In the genomic region with DNA sequence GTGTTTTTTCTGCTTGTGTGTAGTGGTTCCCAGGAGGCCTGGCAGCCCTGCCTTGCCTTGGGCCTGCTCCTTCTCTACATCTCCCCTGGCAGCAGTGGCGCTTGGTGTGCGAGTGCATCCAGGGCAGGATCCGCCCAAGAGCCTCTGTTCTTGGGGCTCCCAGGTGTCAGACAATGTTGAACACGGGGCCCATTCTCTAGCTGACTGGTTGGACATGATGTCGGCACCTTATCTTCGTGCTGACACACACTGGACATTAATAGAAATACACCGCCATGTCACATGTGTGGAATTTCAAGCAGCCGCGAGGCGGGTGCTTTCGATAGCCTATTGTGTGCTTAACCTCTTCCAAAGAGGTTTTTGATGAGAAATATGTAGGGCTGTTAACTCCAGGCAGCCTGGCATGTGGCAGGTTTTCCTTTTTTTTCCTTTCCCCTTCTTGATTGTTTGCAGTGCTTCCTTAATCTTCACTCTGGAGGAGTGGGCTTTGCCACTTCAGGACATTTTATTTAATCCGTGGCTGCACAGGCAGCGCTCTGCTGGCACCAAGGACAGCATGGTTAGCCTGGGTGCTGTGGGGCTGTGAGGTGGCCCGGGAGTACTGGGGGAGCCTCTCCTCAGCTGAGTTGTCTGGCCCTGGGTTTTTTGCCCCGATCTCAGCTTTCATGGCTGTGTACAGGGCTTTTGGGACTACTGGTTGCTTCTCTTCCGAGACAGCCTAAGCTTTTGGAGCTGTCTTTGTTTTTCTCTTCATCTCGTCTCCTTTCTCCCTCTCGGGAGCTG, we compare ENCODE assay signal across 12 cellular contexts. TPM values are rescaled to one million over a fixed set of nuclear protein-coding genes. Genes with fewer than 3 reads are reported as not detected.
A peak's percentile ranks its signal among the peaks of the same experiment; 100 is the strongest.
DNase-seq lines count a peak whose midpoint lies in the region; ATAC-seq and TF ChIP-seq lines count a peak whose summit lies in the region.
"Had no signal": no experiment of that assay in that cellular context is flagged by ENCODE, and none has a peak within 500 bp of the region (broad histone marks: within the 10 kb centered on the region; RNA-seq: fewer than 3 reads in every experiment).

No MANE protein-coding gene starts in this region.

- POLR2A ChIA-PET in activated CD4-positive, alpha-beta T cell treated with anti-CD3 and anti-CD28 coated beads, Interleukin-2, amount 10 ng/mL, durations not matched to agents 7 days and 5 days (lab: Charles Lee) = no interaction called here

- H3K27me3 Mint-ChIP-seq in Calu3 (ENCODE audit: unreplicated experiment) = no peaks in the 10 kb centered on the region
- no peaks in the 10 kb centered on the region for H3K27me3 Mint-ChIP-seq in stimulated activated memory B cell treated with anti-CD40 and anti-IgM and Interleukin-4, amounts not matched to agents 10 μg/mL and 1 μg/mL and 100 μg/mL, for 72 hours
- H3K27me3 Mint-ChIP-seq in activated CD4-positive, alpha-beta T cell treated with anti-CD3 and anti-CD28 coated beads, Interleukin-2, amount 10 ng/mL, durations not matched to agents 7 days and 5 days = no peaks in the 10 kb centered on the region

- no peak overlapping the region for H3K23ac ChIP-seq in neuronal stem cell (ENCODE audit: low read depth, low read length, poor library complexity)

- H4K20me1 ChIP-seq in fibroblast of lung (ENCODE audit: control insufficient read depth, extremely low read depth, insufficient read depth, low read length) = no peaks in the 10 kb centered on the region

- H4K91ac ChIP-seq in neuronal stem cell (ENCODE audit: low read depth, low read length, poor library complexity) = no peak overlapping the region

- H3K4me3 ChIP-seq in fibroblast of lung (replicated peaks in 1 of 4; ENCODE audit: control extremely low read depth in 1 of 4, insufficient read depth in 1 of 4, low read depth in 3 of 4, low read length in 4 of 4) (no peak overlapping the region), neuronal stem cell (ENCODE audit: low read length in 2 of 2) (no peak overlapping the region)
- H3K4me3 ChIP-seq: suprapubic skin had no signal

- H3K27me3 ChIP-seq in fibroblast of lung (ENCODE audit: control insufficient read depth, insufficient read depth, low read length) (no peaks in the 10 kb centered on the region), neuronal stem cell (ENCODE audit: control insufficient read depth in 3 of 3, insufficient read depth in 3 of 3, low read depth in 1 of 3, low read length in 3 of 3) (no peaks in the 10 kb centered on the region)
- H3K27me3 ChIP-seq: suprapubic skin had no signal

- BruUV-seq in Calu3 (replicated peaks; lab: Mats Ljungman, UMichigan) = no TSS peak

- H2AK5ac ChIP-seq in neuronal stem cell (ENCODE audit: low read depth, low read length) = no peak overlapping the region

- peaks cover 9% of the 10 kb centered on the region for H3K36me3 Mint-ChIP-seq in Calu3 (ENCODE audit: insufficient read depth, unreplicated experiment)
- H3K36me3 Mint-ChIP-seq in stimulated activated memory B cell treated with anti-CD40 and anti-IgM and Interleukin-4, amounts not matched to agents 10 μg/mL and 1 μg/mL and 100 μg/mL, for 72 hours = peaks cover 17% of the 10 kb centered on the region
- no peaks in the 10 kb centered on the region for H3K36me3 Mint-ChIP-seq in activated CD4-positive, alpha-beta T cell treated with anti-CD3 and anti-CD28 coated beads, Interleukin-2, amount 10 ng/mL, durations not matched to agents 7 days and 5 days (ENCODE audit: low read depth)

- peaks cover 54% of the 10 kb centered on the region for H3K4me1 Mint-ChIP-seq in Calu3 (ENCODE audit: low read depth, unreplicated experiment)
- no peaks in the 10 kb centered on the region for H3K4me1 Mint-ChIP-seq in stimulated activated memory B cell treated with anti-CD40 and anti-IgM and Interleukin-4, amounts not matched to agents 10 μg/mL and 1 μg/mL and 100 μg/mL, for 72 hours
- H3K4me1 Mint-ChIP-seq in activated CD4-positive, alpha-beta T cell treated with anti-CD3 and anti-CD28 coated beads, Interleukin-2, amount 10 ng/mL, durations not matched to agents 7 days and 5 days = peaks cover 9% of the 10 kb centered on the region

- peak overlapping the region; percentile 12 for H3K4me3 Mint-ChIP-seq in Calu3 (ENCODE audit: low read depth, unreplicated experiment)
- H3K4me3 Mint-ChIP-seq in stimulated activated memory B cell treated with anti-CD40 and anti-IgM and Interleukin-4, amounts not matched to agents 10 μg/mL and 1 μg/mL and 100 μg/mL, for 72 hours = no peak overlapping the region
- no peak overlapping the region for H3K4me3 Mint-ChIP-seq in activated CD4-positive, alpha-beta T cell treated with anti-CD3 and anti-CD28 coated beads, Interleukin-2, amount 10 ng/mL, durations not matched to agents 7 days and 5 days
- H3K4me3 Mint-ChIP-seq: activated naive CD4-positive, alpha-beta T cell treated with anti-CD3 and anti-CD28 coated beads for 36 hours had no signal

- H3K4me2 ChIP-seq in fibroblast of lung (ENCODE audit: extremely low read depth, insufficient read depth, low read length) (peak overlapping the region; percentile 27), neuronal stem cell (ENCODE audit: insufficient read depth, low read length, poor library complexity, severe bottlenecking) (no peak overlapping the region)

- H3K9me3 Mint-ChIP-seq in Calu3 (ENCODE audit: low read depth, unreplicated experiment) = no peaks in the 10 kb centered on the region
- no peaks in the 10 kb centered on the region for H3K9me3 Mint-ChIP-seq in stimulated activated memory B cell treated with anti-CD40 and anti-IgM and Interleukin-4, amounts not matched to agents 10 μg/mL and 1 μg/mL and 100 μg/mL, for 72 hours
- H3K9me3 Mint-ChIP-seq in activated CD4-positive, alpha-beta T cell treated with anti-CD3 and anti-CD28 coated beads, Interleukin-2, amount 10 ng/mL, durations not matched to agents 7 days and 5 days = no peaks in the 10 kb centered on the region
- H3K9me3 Mint-ChIP-seq: activated naive CD4-positive, alpha-beta T cell treated with anti-CD3 and anti-CD28 coated beads for 36 hours had no signal

- intact Hi-C loops in Calu3 (cut with micrococcal nuclease; ENCODE audit: unreplicated experiment) = loop anchor here (1.0 kb wide), 1 partner anchor 67 kb away; no protein-coding TSS in a partner anchor

- DNase-seq in Calu3 (peak; percentile 70), NCI-H2107 treated with DMSO at 0.1 percent for 48 hours (lab: John Stamatoyannopoulos, UW; ENCODE audit: unreplicated experiment) (peak; percentile 59), fibroblast of lung (ENCODE audit: low read depth in 2 of 2) (peak; percentile 50 to 84), neuronal stem cell (ENCODE audit: low spot score) (no peak), SK-N-DZ (ENCODE audit: low spot score) (no peak)
- DNase-seq in activated CD4-positive, alpha-beta T cell treated with anti-CD3 and anti-CD28 coated beads, Interleukin-2, amount 10 ng/mL, durations not matched to agents 7 days and 5 days = no peak
- no peak for DNase-seq in stimulated activated CD4-positive, alpha-beta T cell treated with anti-CD3 and anti-CD28 coated beads, Interleukin-12 subunit alpha, Interleukin-12 subunit beta, amount 100 ng/mL, for 4 hours
- DNase-seq: activated naive CD4-positive, alpha-beta T cell treated with anti-CD3 and anti-CD28 coated beads for 36 hours; head of caudate nucleus; SIG-M5 had no signal

- TF ChIP-seq CTCF in Calu3 (IDR thresholded peaks at IDR 0.05; ENCODE audit: unreplicated experiment) (peak; percentile 33), fibroblast of lung (conservative IDR thresholded peaks at IDR 0.05 in 1 of 2, IDR thresholded peaks at IDR 0.05 in 1 of 2; ENCODE audit: low read depth in 1 of 2, low read length in 2 of 2) (peak in 1 of 2 donors; percentile 21)

- no peak overlapping the region for H4K8ac ChIP-seq in neuronal stem cell (ENCODE audit: low read depth, low read length)

- CTCF ChIA-PET in Calu3 (lab: Charles Lee) = interaction anchor here (0.6 to 1.1 kb wide), 6 partner anchors 32 to 1327 kb away, joined by 3 to 6 read pairs (median 3); no protein-coding TSS in a partner anchor
- CTCF ChIA-PET in activated CD4-positive, alpha-beta T cell treated with anti-CD3 and anti-CD28 coated beads, Interleukin-2, amount 10 ng/mL, durations not matched to agents 7 days and 5 days (lab: Charles Lee) = interaction anchor here (1.5 kb wide), 1 partner anchor 236 kb away, joined by 5 read pairs; no protein-coding TSS in a partner anchor

- H2BK120ac ChIP-seq in neuronal stem cell (ENCODE audit: low read depth, low read length) = no peak overlapping the region

- no peak overlapping the region for H2BK12ac ChIP-seq in neuronal stem cell (ENCODE audit: low read length)

- H3K4me1 ChIP-seq in fibroblast of lung (ENCODE audit: control insufficient read depth, extremely low read depth, insufficient read depth, low read length) (no peaks in the 10 kb centered on the region), neuronal stem cell (ENCODE audit: control insufficient read depth in 2 of 2, insufficient read depth in 1 of 2, low read depth in 1 of 2, low read length in 2 of 2) (peaks cover 4 to 14% of the 10 kb centered on the region in 2 donors)

- H2BK5ac ChIP-seq in neuronal stem cell (ENCODE audit: low read length) = no peak overlapping the region

- H3K27ac ChIP-seq in fibroblast of lung (ENCODE audit: insufficient read depth, low read length) (no peak overlapping the region), neuronal stem cell (replicated peaks; ENCODE audit: low read length) (no peak overlapping the region)
- H3K27ac ChIP-seq: suprapubic skin had no signal

- H3K36me3 ChIP-seq in fibroblast of lung (ENCODE audit: control insufficient read depth, insufficient read depth, low read length) (no peaks in the 10 kb centered on the region), neuronal stem cell (replicated peaks in 1 of 2; ENCODE audit: control insufficient read depth in 2 of 2, insufficient read depth in 2 of 2, low read length in 2 of 2) (no peaks in the 10 kb centered on the region)
- H3K36me3 ChIP-seq: suprapubic skin had no signal

- no peaks in the 10 kb centered on the region for H3K9me3 ChIP-seq in fibroblast of lung (ENCODE audit: control insufficient read depth, insufficient read depth, low read depth, low read length)
- no peaks in the 10 kb centered on the region for H3K9me3 ChIP-seq in neuronal stem cell (replicated peaks in 1 of 2; ENCODE audit: control insufficient read depth in 2 of 2, insufficient read depth in 1 of 2, low read depth in 1 of 2, low read length in 2 of 2)
- H3K9me3 ChIP-seq: suprapubic skin had no signal

- H3K4ac ChIP-seq in neuronal stem cell (ENCODE audit: low read length) = no peak overlapping the region

- H2BK15ac ChIP-seq in neuronal stem cell (ENCODE audit: low read length) = no peak overlapping the region

- no peaks in the 10 kb centered on the region for H3K79me2 ChIP-seq in fibroblast of lung (ENCODE audit: control insufficient read depth, insufficient read depth, low read length)

- no peak for ATAC-seq in stimulated activated memory B cell treated with anti-CD40 and anti-IgM and Interleukin-4, amounts not matched to agents 10 μg/mL and 1 μg/mL and 100 μg/mL, for 72 hours

- no peaks in the 10 kb centered on the region for H3K79me1 ChIP-seq in neuronal stem cell (ENCODE audit: low read depth, low read length)

- H3K14ac ChIP-seq in neuronal stem cell (ENCODE audit: low read length) = no peak overlapping the region

- H3K27ac Mint-ChIP-seq in Calu3 (ENCODE audit: unreplicated experiment) = peak overlapping the region; percentile 29
- no peak overlapping the region for H3K27ac Mint-ChIP-seq in stimulated activated memory B cell treated with anti-CD40 and anti-IgM and Interleukin-4, amounts not matched to agents 10 μg/mL and 1 μg/mL and 100 μg/mL, for 72 hours
- H3K27ac Mint-ChIP-seq in activated CD4-positive, alpha-beta T cell treated with anti-CD3 and anti-CD28 coated beads, Interleukin-2, amount 10 ng/mL, durations not matched to agents 7 days and 5 days = no peak overlapping the region
- H3K27ac Mint-ChIP-seq: activated naive CD4-positive, alpha-beta T cell treated with anti-CD3 and anti-CD28 coated beads for 36 hours had no signal

- H2AFZ ChIP-seq in fibroblast of lung (ENCODE audit: low read length) (no peak overlapping the region), neuronal stem cell (ENCODE audit: low read length) (no peak overlapping the region)

- H3K18ac ChIP-seq in neuronal stem cell (ENCODE audit: low read length) = peak overlapping the region; percentile 15

- no CpG with 5 or more reads among the region's 18 CpGs for WGBS in neuronal stem cell (ENCODE audit: extremely low coverage in 2 of 2, insufficient read length in 2 of 2, insufficient replicate concordance in 1 of 2), 2 donors

- H3K9ac ChIP-seq in fibroblast of lung (ENCODE audit: insufficient read depth, low read length) = no peak overlapping the region
- no peak overlapping the region for H3K9ac ChIP-seq in neuronal stem cell (ENCODE audit: low read depth, low read length, poor library complexity)

RNA-seq across cellular contexts. Expression of a gene that starts 42.5 kb away (rescaled TPM):
- total RNA-seq in Calu3 (2022) = 38.9 and 45.9 TPM in 2 replicates
- total RNA-seq in fibroblast of lung = 9.5 and 11.1 TPM in 2 replicates
- polyA plus RNA-seq in fibroblast of lung = 9.5 and 13.0 TPM in 2 replicates
- 12.6 and 18.4 TPM in 2 replicates for polyA plus RNA-seq in fibroblast of lung (2012)
- polyA minus RNA-seq in fibroblast of lung (ENCODE audit: low replicate concordance) = 0.75 and 1.8 TPM in 2 replicates
- 38.4 TPM for polyA plus RNA-seq in neuronal stem cell (2013, experiment 1 of 2)
- 38.2 TPM for polyA plus RNA-seq in neuronal stem cell (2013, experiment 2 of 2)
- 1 to 10 TPM; 5.4 to 7.4 TPM for total RNA-seq in activated CD4-positive, alpha-beta T cell treated with anti-CD3 and anti-CD28 coated beads, Interleukin-2, amount 10 ng/mL, durations not matched to agents 7 days and 5 days
- polyA plus RNA-seq in SK-N-DZ (2014; cell fraction: cytosol; rRNA removed) = 74.0 and 83.9 TPM in 2 replicates
- polyA plus RNA-seq in SK-N-DZ (2014; cell fraction: nucleus; rRNA removed) = 44.6 and 58.6 TPM in 2 replicates

Comparison
In these comparisons a context has a peak if more than half of its experiments do, and no peak if none do; other contexts are left out.
1. DNase-seq: peak in Calu3 (single experiment), NCI-H2107 treated with DMSO at 0.1 percent for 48 hours (single experiment) and fibroblast of lung (2 of 2); none in neuronal stem cell (single experiment), activated CD4-positive, alpha-beta T cell treated with anti-CD3 and anti-CD28 coated beads, Interleukin-2, amount 10 ng/mL, durations not matched to agents 7 days and 5 days (single experiment), stimulated activated CD4-positive, alpha-beta T cell treated with anti-CD3 and anti-CD28 coated beads, Interleukin-12 subunit alpha, Interleukin-12 subunit beta, amount 100 ng/mL, for 4 hours (single experiment) and SK-N-DZ (single experiment).